13 cellular contexts compared by ENCODE assay signal in genomic region chr14:102518063-102518648, GRCh38. TPM values are rescaled to one million over a fixed set of nuclear protein-coding genes. Genes with fewer than 3 reads are reported as not detected.
DNase-seq lines count a peak whose midpoint lies in the region; ATAC-seq and TF ChIP-seq lines count a peak whose summit lies in the region.
"Had no signal": no experiment of that assay in that cellular context is flagged by ENCODE, and none has a peak within 500 bp of the region (broad histone marks: within the 10 kb centered on the region; RNA-seq: fewer than 3 reads in every experiment).

No MANE protein-coding gene starts in this region.

- CTCF ChIA-PET in activated naive CD4-positive, alpha-beta T cell treated with anti-CD3 and anti-CD28 coated beads, Interleukin-2, amount 10 ng/mL, durations not matched to agents 7 days and 5 days (lab: Charles Lee): interaction anchor here (2.4 to 2.7 kb wide), 2 partner anchors 81 to 200 kb away, joined by 19 to 24 read pairs; partner anchors contain the start of gene ZNF839
- CTCF ChIA-PET in WTC11 (lab: Charles Lee): interaction anchor here (0.5 to 1.7 kb wide), 8 partner anchors 8 to 254 kb away, joined by 3 to 9 read pairs (median 4); partner anchors contain the start of gene ANKRD9

- DNase-seq in activated naive CD4-positive, alpha-beta T cell treated with anti-CD3 and anti-CD28 coated beads, Interleukin-2, amount 10 ng/mL, durations not matched to agents 7 days and 5 days: no peak
- DNase-seq in activated naive CD4-positive, alpha-beta T cell treated with anti-CD3 and anti-CD28 coated beads, Interleukin-2, amount 50 U/mL, for 16 hours: no peak
- DNase-seq in WTC11 (ENCODE audit: low spot score) (no peak), immature natural killer cell (no peak)
- DNase-seq: aorta; NCI-H1930; NCI-H510A; stimulated activated CD4-positive, alpha-beta T cell treated with anti-CD3 and anti-CD28 coated beads, Interleukin-1b, Interleukin-23, amount 100 ng/mL, for 48 hours; SW 1271 had no signal

- H3K4me1 Mint-ChIP-seq in activated naive CD4-positive, alpha-beta T cell treated with anti-CD3 and anti-CD28 coated beads, Interleukin-2, amount 10 ng/mL, durations not matched to agents 7 days and 5 days: peaks cover 14% of the 10 kb centered on the region
- peaks cover 7% of the 10 kb centered on the region for H3K4me1 Mint-ChIP-seq in WTC11
- H3K4me1 Mint-ChIP-seq in immature natural killer cell: peaks cover 5 to 9% of the 10 kb centered on the region in 2 donors
- H3K4me1 Mint-ChIP-seq in stimulated activated memory B cell treated with anti-CD40 and anti-IgM and Interleukin-4, amounts not matched to agents 10 μg/mL and 1 μg/mL and 100 μg/mL, for 72 hours: peaks cover 16% of the 10 kb centered on the region

- no peak overlapping the region for H3K27ac Mint-ChIP-seq in activated naive CD4-positive, alpha-beta T cell treated with anti-CD3 and anti-CD28 coated beads, Interleukin-2, amount 10 ng/mL, durations not matched to agents 7 days and 5 days
- H3K27ac Mint-ChIP-seq in WTC11 (no peak overlapping the region; the same call in 1 of the 2 replicates), immature natural killer cell (peak overlapping the region in 2 of 6 donors; percentile 46 to 66)
- peak overlapping the region; percentile 92 for H3K27ac Mint-ChIP-seq in stimulated activated memory B cell treated with anti-CD40 and anti-IgM and Interleukin-4, amounts not matched to agents 10 μg/mL and 1 μg/mL and 100 μg/mL, for 72 hours

- H3K36me3 Mint-ChIP-seq in activated naive CD4-positive, alpha-beta T cell treated with anti-CD3 and anti-CD28 coated beads, Interleukin-2, amount 10 ng/mL, durations not matched to agents 7 days and 5 days: no peaks in the 10 kb centered on the region
- no peaks in the 10 kb centered on the region for H3K36me3 Mint-ChIP-seq in WTC11
- H3K36me3 Mint-ChIP-seq in immature natural killer cell: no peaks in the 10 kb centered on the region
- H3K36me3 Mint-ChIP-seq in stimulated activated memory B cell treated with anti-CD40 and anti-IgM and Interleukin-4, amounts not matched to agents 10 μg/mL and 1 μg/mL and 100 μg/mL, for 72 hours: no peaks in the 10 kb centered on the region

- peak overlapping the region; percentile 75 for H3K4me3 Mint-ChIP-seq in activated naive CD4-positive, alpha-beta T cell treated with anti-CD3 and anti-CD28 coated beads, Interleukin-2, amount 10 ng/mL, durations not matched to agents 7 days and 5 days
- H3K4me3 Mint-ChIP-seq in WTC11 (peak overlapping the region; percentile 83), immature natural killer cell (peak overlapping the region; percentile 46 to 79 (median 73))
- peak overlapping the region; percentile 12 for H3K4me3 Mint-ChIP-seq in stimulated activated memory B cell treated with anti-CD40 and anti-IgM and Interleukin-4, amounts not matched to agents 10 μg/mL and 1 μg/mL and 100 μg/mL, for 72 hours

- no peak for ATAC-seq in WTC11
- no peak for ATAC-seq in stimulated activated memory B cell treated with anti-CD40 and anti-IgM and Interleukin-4, amounts not matched to agents 10 μg/mL and 1 μg/mL and 100 μg/mL, for 72 hours
- ATAC-seq in GM19452 (IDR thresholded peaks at IDR 0.05; ENCODE audit: unreplicated experiment): no peak
- no peak for ATAC-seq in GM19455 (IDR thresholded peaks at IDR 0.05; ENCODE audit: unreplicated experiment)
- ATAC-seq in GM18519 (IDR thresholded peaks at IDR 0.05; ENCODE audit: low FRiP score, unreplicated experiment): no peak

- no peak for TF ChIP-seq CTCF in WTC11 (IDR thresholded peaks at IDR 0.05)

- no peaks in the 10 kb centered on the region for H3K9me3 Mint-ChIP-seq in activated naive CD4-positive, alpha-beta T cell treated with anti-CD3 and anti-CD28 coated beads, Interleukin-2, amount 10 ng/mL, durations not matched to agents 7 days and 5 days
- H3K9me3 Mint-ChIP-seq in WTC11: no peaks in the 10 kb centered on the region
- H3K9me3 Mint-ChIP-seq in immature natural killer cell: no peaks in the 10 kb centered on the region
- H3K9me3 Mint-ChIP-seq in stimulated activated memory B cell treated with anti-CD40 and anti-IgM and Interleukin-4, amounts not matched to agents 10 μg/mL and 1 μg/mL and 100 μg/mL, for 72 hours: no peaks in the 10 kb centered on the region

- H3K27me3 Mint-ChIP-seq in activated naive CD4-positive, alpha-beta T cell treated with anti-CD3 and anti-CD28 coated beads, Interleukin-2, amount 10 ng/mL, durations not matched to agents 7 days and 5 days: peaks cover 52% of the 10 kb centered on the region
- H3K27me3 Mint-ChIP-seq in WTC11 (ENCODE audit: low read depth) (peaks cover 14% of the 10 kb centered on the region), immature natural killer cell (ENCODE audit: low read depth in 3 of 3) (peaks cover 1 to 5% (median 4%) of the 10 kb centered on the region in 3 donors)
- peaks cover 6% of the 10 kb centered on the region for H3K27me3 Mint-ChIP-seq in stimulated activated memory B cell treated with anti-CD40 and anti-IgM and Interleukin-4, amounts not matched to agents 10 μg/mL and 1 μg/mL and 100 μg/mL, for 72 hours

- POLR2A ChIA-PET in WTC11 (lab: Charles Lee): no interaction called here

TF ChIP-seq in WTC11, 78 proteins besides CTCF, POLR2A, EP300 and RAD21 (continues in another document):
- TF ChIP-seq ZNF263 (CRISPR knock-in tag; IDR thresholded peaks at IDR 0.05; ENCODE audit: low read depth) (no peak), ZBTB21 (CRISPR knock-in tag; IDR thresholded peaks at IDR 0.05; ENCODE audit: borderline replicate concordance) (no peak), AR (CRISPR knock-in tag; IDR thresholded peaks at IDR 0.05) (no peak), RORB (CRISPR knock-in tag; IDR thresholded peaks at IDR 0.05) (no peak), PRRX2 (CRISPR knock-in tag; IDR thresholded peaks at IDR 0.05) (no peak), CREB1 (CRISPR knock-in tag; IDR thresholded peaks at IDR 0.05) (no peak), PREB (CRISPR knock-in tag; IDR thresholded peaks at IDR 0.05; ENCODE audit: borderline replicate concordance) (no peak), EMX1 (CRISPR knock-in tag; IDR thresholded peaks at IDR 0.05) (no peak), ZNF232 (CRISPR knock-in tag; IDR thresholded peaks at IDR 0.05) (no peak), NFATC4 (CRISPR knock-in tag; IDR thresholded peaks at IDR 0.05) (no peak), ERG (CRISPR knock-in tag; IDR thresholded peaks at IDR 0.05) (no peak), NFYB (CRISPR knock-in tag; conservative IDR thresholded peaks at IDR 0.05; ENCODE audit: low read depth) (no peak), HMGA2 (CRISPR knock-in tag; IDR thresholded peaks at IDR 0.05) (no peak), ZBTB43 (CRISPR knock-in tag; IDR thresholded peaks at IDR 0.05) (no peak), NR2C2 (CRISPR knock-in tag; IDR thresholded peaks at IDR 0.05) (no peak)

RNA-seq across cellular contexts. Expression of gene ANKRD9, which starts 8.6 kb away (rescaled TPM):
- 55.6 to 63.8 TPM (median 56.6 TPM) in 3 replicates for total RNA-seq in WTC11 (2021)
- polyA plus RNA-seq in immature natural killer cell: 1 to 10 TPM in 1 of 3 donors, under 1 TPM in 2; 0.22 to 2.1 (median 0.44) TPM

Comparison
In these comparisons a context has a peak if more than half of its experiments do, and no peak if none do; other contexts are left out.
1. H3K4me3 Mint-ChIP-seq: peak in every context shown above with its lines; median percentile 83 in WTC11; 75 in activated naive CD4-positive, alpha-beta T cell treated with anti-CD3 and anti-CD28 coated beads, Interleukin-2, amount 10 ng/mL, durations not matched to agents 7 days and 5 days; 73 in immature natural killer cell; 12 in stimulated activated memory B cell treated with anti-CD40 and anti-IgM and Interleukin-4, amounts not matched to agents 10 μg/mL and 1 μg/mL and 100 μg/mL, for 72 hours.